ENCODE assay signal across 8 cellular contexts in genomic region chr12:6723607-6724408, GRCh38. TPM values are rescaled to one million over a fixed set of nuclear protein-coding genes. Genes with fewer than 3 reads are reported as not detected.
A peak's percentile ranks its signal among the peaks of the same experiment; 100 is the strongest.
DNase-seq lines count a peak whose midpoint lies in the region; ATAC-seq, FAIRE-seq and TF ChIP-seq lines count a peak whose summit lies in the region.

COPS7A (plus strand) TSS chr12:6724046; CDS start chr12:6724657, 611 bp downstream.

- peak within 1 kb of the TSS; percentile 92 to 98 (median 96) for H3K27ac Mint-ChIP-seq in naive thymus-derived CD8-positive, alpha-beta T cell

- TF ChIP-seq CTCF in Loucy (conservative IDR thresholded peaks at IDR 0.05; ENCODE audit: low read length) (no peak), fibroblast of mammary gland (conservative IDR thresholded peaks at IDR 0.05; ENCODE audit: control insufficient read depth, insufficient read depth, low read depth, low read length) (no peak)

- POLR2A ChIA-PET in naive thymus-derived CD8-positive, alpha-beta T cell (lab: Charles Lee) = interaction anchor here (0.5 to 5.4 kb wide), 32 partner anchors 9 to 502 kb away, joined by 3 to 142 read pairs (median 6); partner anchors contain the start of genes C12orf57, CDCA3, GAPDH and ING4

- no peaks in the 10 kb centered on the region for H4K20me1 ChIP-seq in Loucy (ENCODE audit: insufficient read depth, low read length, poor library complexity, severe bottlenecking)

- peaks cover 13% of the 10 kb centered on the region; the same call in 1 of the 2 replicates for H3K79me2 ChIP-seq in Loucy (ENCODE audit: insufficient read depth, low read length)

- H3K27me3 Mint-ChIP-seq in naive thymus-derived CD8-positive, alpha-beta T cell = no peaks in the 10 kb centered on the region

- H2AFZ ChIP-seq in Loucy (ENCODE audit: low read length) = peak within 1 kb of the TSS; percentile 76

- no peaks in the 10 kb centered on the region for H3K36me3 ChIP-seq in Loucy (ENCODE audit: insufficient read depth, low read length)

- H3F3A ChIP-seq in Loucy (ENCODE audit: low read depth) = peaks cover 6% of the 10 kb centered on the region; the same call in 1 of the 2 replicates

- H3K9me3 ChIP-seq in Loucy (ENCODE audit: insufficient read depth, low read depth, low read length) = no peaks in the 10 kb centered on the region

- peaks cover 0 to 3% (median 0%) of the 10 kb centered on the region in 9 donors for H3K9me3 Mint-ChIP-seq in naive thymus-derived CD8-positive, alpha-beta T cell

- H3K4me3 ChIP-seq in Loucy (ENCODE audit: low read length, poor library complexity, severe bottlenecking) (peak within 1 kb of the TSS; percentile 78), fibroblast of mammary gland (ENCODE audit: control insufficient read depth, low read depth, low read length) (peak within 1 kb of the TSS; percentile 78)

- peak; percentile 81 for TF ChIP-seq POLR2A in H54 (IDR thresholded peaks at IDR 0.05; ENCODE audit: low read depth, low read length)
- peak; percentile 88 for TF ChIP-seq POLR2A in Raji (IDR thresholded peaks at IDR 0.05; ENCODE audit: insufficient read depth, low read depth, low read length)

- peaks cover 16% of the 10 kb centered on the region for H3K4me1 ChIP-seq in Loucy (ENCODE audit: insufficient read depth, low read length, poor library complexity, severe bottlenecking)

- FAIRE-seq in H54 (lab: Jason Lieb, UNC) = peak; percentile 61

- peaks cover 0 to 18% (median 8%) of the 10 kb centered on the region in 3 donors for H3K36me3 Mint-ChIP-seq in naive thymus-derived CD8-positive, alpha-beta T cell

- H3K9ac ChIP-seq in Loucy (ENCODE audit: low read depth, low read length, poor library complexity, severe bottlenecking) = peak within 1 kb of the TSS; percentile 78

- peak within 1 kb of the TSS; percentile 74 to 99 (median 93) for H3K4me3 Mint-ChIP-seq in naive thymus-derived CD8-positive, alpha-beta T cell

- DNase-seq in EL (peak; percentile 99), H54 (ENCODE audit: insufficient read length, low spot score) (peak; percentile 91), fibroblast of mammary gland (ENCODE audit: low read depth) (peak; percentile 98)
- DNase-seq in activated T-helper 9 cell treated with anti-CD3 and anti-CD28 coated beads, Interleukin-2, amount 50 U/mL, for 16 hours (ENCODE audit: low read depth) = peak; percentile 91
- DNase-seq in naive thymus-derived CD8-positive, alpha-beta T cell = peak; percentile 73 to 98 (median 92)
- DNase-seq in stimulated activated naive CD4-positive, alpha-beta T cell (lab: John Stamatoyannopoulos, UW) = peak; percentile 78 to 93 (median 90)

- ATAC-seq in naive thymus-derived CD8-positive, alpha-beta T cell = peak; percentile 85 to 90

- no peaks in the 10 kb centered on the region for H3K9me2 ChIP-seq in Loucy (replicated peaks; ENCODE audit: low read depth, low read length)

- H3K27me3 ChIP-seq in Loucy (ENCODE audit: insufficient read depth, low read length, poor library complexity, severe bottlenecking) = no peaks in the 10 kb centered on the region

- H3K4me1 Mint-ChIP-seq in naive thymus-derived CD8-positive, alpha-beta T cell = peaks cover 19 to 32% (median 24%) of the 10 kb centered on the region in 4 donors

- peak within 1 kb of the TSS; percentile 93 for H3K4me2 ChIP-seq in Loucy (ENCODE audit: low read depth, low read length, poor library complexity, severe bottlenecking)

RNA-seq across cellular contexts. Expression of gene COPS7A, which starts in this region (rescaled TPM):
- 10 to 100 TPM; 27.0 to 35.4 TPM for total RNA-seq in naive thymus-derived CD8-positive, alpha-beta T cell
- 10 to 100 TPM; 34.9 to 42.4 (median 36.2) TPM for polyA plus RNA-seq in naive thymus-derived CD8-positive, alpha-beta T cell

Comparison
In these comparisons a context has a peak if more than half of its experiments do, and no peak if none do; other contexts are left out.
1. Peak in every context shown above with its lines: DNase-seq, ATAC-seq and H3K4me3 ChIP-seq.